Comparison of ENCODE assay signal across 9 cellular contexts in the genomic region with DNA sequence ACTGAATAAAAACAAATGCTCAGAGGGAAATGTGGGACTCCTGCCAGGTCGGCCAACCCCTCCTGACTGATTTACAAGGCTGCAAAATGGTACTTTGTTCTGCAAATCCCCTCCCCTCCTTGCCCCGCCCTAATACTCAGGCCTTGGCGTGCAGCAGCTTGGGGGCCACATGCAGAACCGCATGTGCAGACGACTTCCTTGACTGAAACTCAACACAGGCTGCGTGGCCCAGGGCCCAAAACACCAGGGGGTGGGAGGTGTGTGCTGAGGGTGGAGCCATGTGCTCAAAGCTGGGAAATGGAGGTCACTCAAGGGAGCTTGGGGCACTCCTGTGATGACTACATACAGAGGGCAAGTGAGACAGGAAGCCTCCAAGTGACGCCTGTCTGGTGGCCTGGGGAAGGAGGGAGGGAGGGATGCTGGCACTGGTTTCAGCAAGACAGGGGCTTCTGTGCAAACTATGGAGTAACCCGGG.
DNase-seq lines count a peak whose midpoint lies in the region; ATAC-seq, FAIRE-seq and TF ChIP-seq lines count a peak whose summit lies in the region.
"Had no signal": no experiment of that assay in that cellular context is flagged by ENCODE, and none has a peak within 500 bp of the region (broad histone marks: within the 10 kb centered on the region; RNA-seq: fewer than 3 reads in every experiment).

No MANE protein-coding gene starts in this region.

- in situ Hi-C loops in GM12878 (cut with MboI), result no loop called here

- H3K36me3 ChIP-seq in GM12878 (ENCODE audit: control insufficient read depth in 2 of 2, insufficient read depth in 2 of 2, low read length in 1 of 2), result no peaks in the 10 kb centered on the region; a peak in 1 of 4 replicates
- H3K36me3 ChIP-seq: neutrophil had no signal

- no peak overlapping the region for H3K4me3 ChIP-seq in GM12878

- CTCF ChIA-PET in CD4-positive, alpha-beta T cell (lab: Charles Lee), result interaction anchor here (0.6 to 1.0 kb wide), 2 partner anchors 72 to 202 kb away, joined by 3 to 4 read pairs; no protein-coding TSS in a partner anchor
- CTCF ChIA-PET in GM12878 (lab: Yijun Ruan, JAX), result no interaction called here

- peak; percentile 32 to 75 (median 58) for DNase-seq in CD4-positive, alpha-beta T cell
- no peak for DNase-seq in GM12878 (ENCODE audit: low read depth, low spot score)
- peak; percentile 67 for DNase-seq in kidney tubule cell (ENCODE audit: low spot score)
- peak; percentile 52 to 67 for DNase-seq in stimulated activated CD4-positive, alpha-beta T cell treated with anti-CD3 and anti-CD28 coated beads, Interleukin-2, amount 100 ng/mL, for 24 hours

- peak; percentile 43; the same call in 1 of the 2 replicates for TF ChIP-seq POLR2A in GM12878 (IDR thresholded peaks at IDR 0.05; ENCODE audit: low read depth, low read length)

- H3K27me3 ChIP-seq in CD4-positive, alpha-beta T cell (ENCODE audit: control insufficient read depth, insufficient read depth, low read length), result no peaks in the 10 kb centered on the region
- H3K27me3 ChIP-seq in GM12878 (replicated peaks in 1 of 2; ENCODE audit: control insufficient read depth in 2 of 2, insufficient read depth in 2 of 2, low read length in 1 of 2), result no peaks in the 10 kb centered on the region
- H3K27me3 ChIP-seq: neutrophil had no signal

- BruUV-seq in GM12878 (replicated peaks; lab: Mats Ljungman, UMichigan), result no TSS peak

- WGBS in GM12878 (ENCODE audit: insufficient coverage, insufficient replicate concordance, low lambda C conversion rate, missing lambda C conversion rate), result 56% methylated on average over 8 of the region's 8 CpGs

- intact Hi-C loops in CD4-positive, alpha-beta T cell (cut with DNase I, micrococcal nuclease), result loop anchor here (5.0 to 10.0 kb wide), 3 partner anchors 70 to 200 kb away; a partner anchor contains a TSS
- intact Hi-C loops in GM12878 (cut with micrococcal nuclease; ENCODE audit: unreplicated experiment), result no loop called here

- no peaks in the 10 kb centered on the region for H3K27me3 Mint-ChIP-seq in CD4-positive, alpha-beta T cell
- H3K27me3 Mint-ChIP-seq in T-helper 1 cell treated with Interleukin-12 subunit alpha and Interleukin-12 subunit beta and Interleukin-4 antibody, amounts not matched to agents 30 μg/mL and 1 μg/mL, for 36 hours (ENCODE audit: low read depth), result no peaks in the 10 kb centered on the region

- peak overlapping the region; percentile 90 for H3K27ac Mint-ChIP-seq in CD4-positive, alpha-beta T cell
- H3K27ac Mint-ChIP-seq in T-helper 1 cell treated with Interleukin-12 subunit alpha and Interleukin-12 subunit beta and Interleukin-4 antibody, amounts not matched to agents 30 μg/mL and 1 μg/mL, for 36 hours, result peak overlapping the region; percentile 95

- H3K4me1 Mint-ChIP-seq in CD4-positive, alpha-beta T cell (ENCODE audit: low read depth), result peaks cover 91% of the 10 kb centered on the region
- H3K4me1 Mint-ChIP-seq in T-helper 1 cell treated with Interleukin-12 subunit alpha and Interleukin-12 subunit beta and Interleukin-4 antibody, amounts not matched to agents 30 μg/mL and 1 μg/mL, for 36 hours (ENCODE audit: low read depth), result peaks cover 74% of the 10 kb centered on the region

- POLR2A ChIA-PET in CD4-positive, alpha-beta T cell (lab: Charles Lee), result interaction anchor here (0.9 to 2.1 kb wide), 7 partner anchors 17 to 120 kb away, joined by 3 to 11 read pairs (median 4); a partner anchor contains a TSS
- POLR2A ChIA-PET in GM12878 (lab: Charles Lee), result no interaction called here

- no peak overlapping the region for H3K9ac ChIP-seq in GM12878 (ENCODE audit: control insufficient read depth, insufficient read depth, low read length)

- no peaks in the 10 kb centered on the region; the same call in 1 of the 2 replicates for H4K20me1 ChIP-seq in GM12878 (ENCODE audit: control insufficient read depth, insufficient read depth)

- H3K9me3 ChIP-seq in CD4-positive, alpha-beta T cell (ENCODE audit: control insufficient read depth, low read length), result no peaks in the 10 kb centered on the region
- no peaks in the 10 kb centered on the region for H3K9me3 ChIP-seq in GM12878 (replicated peaks; ENCODE audit: control insufficient read depth, insufficient read depth, low read length)
- H3K9me3 ChIP-seq: neutrophil had no signal

- no peak for TF ChIP-seq CTCF in CD4-positive, alpha-beta T cell (IDR thresholded peaks at IDR 0.05)
- TF ChIP-seq CTCF in GM12878 (IDR thresholded peaks at IDR 0.05 in 2 of 3, conservative IDR thresholded peaks at IDR 0.05 in 1 of 3; ENCODE audit: control insufficient read depth in 2 of 3, extremely low read depth in 1 of 3, insufficient read depth in 1 of 3, low read depth in 3 of 3, low read length in 3 of 3), result no peak

- H3K4me1 ChIP-seq in GM12878 (ENCODE audit: control insufficient read depth, insufficient read depth, low read length), result peaks cover 13% of the 10 kb centered on the region

- ATAC-seq in CD4-positive, alpha-beta T cell (ENCODE audit: poor library complexity), result peak; percentile 76
- ATAC-seq in HG02981 (IDR thresholded peaks at IDR 0.05; ENCODE audit: unreplicated experiment) (peak; percentile 67), GM12878 (peak; percentile 63), HG02571 (IDR thresholded peaks at IDR 0.05; ENCODE audit: unreplicated experiment) (no peak), HG02840 (IDR thresholded peaks at IDR 0.05; ENCODE audit: low FRiP score, unreplicated experiment) (no peak)

- H3K36me3 Mint-ChIP-seq in CD4-positive, alpha-beta T cell (ENCODE audit: low read depth), result no peaks in the 10 kb centered on the region
- H3K36me3 Mint-ChIP-seq in T-helper 1 cell treated with Interleukin-12 subunit alpha and Interleukin-12 subunit beta and Interleukin-4 antibody, amounts not matched to agents 30 μg/mL and 1 μg/mL, for 36 hours (ENCODE audit: low read depth), result peaks cover 7% of the 10 kb centered on the region

- H3K9me3 Mint-ChIP-seq in CD4-positive, alpha-beta T cell, result no peaks in the 10 kb centered on the region
- H3K9me3 Mint-ChIP-seq in T-helper 1 cell treated with Interleukin-12 subunit alpha and Interleukin-12 subunit beta and Interleukin-4 antibody, amounts not matched to agents 30 μg/mL and 1 μg/mL, for 36 hours, result no peaks in the 10 kb centered on the region

- peaks cover 2% of the 10 kb centered on the region; the same call in 1 of the 2 replicates for H3K79me2 ChIP-seq in GM12878 (ENCODE audit: control insufficient read depth, insufficient read depth, low read length)

- RAD21 ChIA-PET in GM12878 (lab: Charles Lee; ENCODE audit: unreplicated experiment), result no interaction called here

- peak overlapping the region; percentile 83 for H3K4me3 Mint-ChIP-seq in CD4-positive, alpha-beta T cell
- peak overlapping the region; percentile 75 for H3K4me3 Mint-ChIP-seq in T-helper 1 cell treated with Interleukin-12 subunit alpha and Interleukin-12 subunit beta and Interleukin-4 antibody, amounts not matched to agents 30 μg/mL and 1 μg/mL, for 36 hours

- SMC1A ChIA-PET in GM12878 (lab: Charles Lee; ENCODE audit: uncharacterized antibody, unreplicated experiment), result interaction anchor here (1.0 kb wide), 1 partner anchor 18 kb away, joined by 4 read pairs; no protein-coding TSS in a partner anchor

- no peak for TF ChIP-seq RAD21 in GM12878 (IDR thresholded peaks at IDR 0.05; ENCODE audit: insufficient read depth, low read depth, low read length)

- peak overlapping the region; percentile 62 for H3K27ac ChIP-seq in CD4-positive, alpha-beta T cell (ENCODE audit: low read depth, low read length)
- no peak overlapping the region for H3K27ac ChIP-seq in GM12878 (ENCODE audit: control insufficient read depth, insufficient read depth)
- H3K27ac ChIP-seq: neutrophil had no signal

- FAIRE-seq in GM12878 (lab: Jason Lieb, UNC), result peak; percentile 57

- TF ChIP-seq EP300 in GM12878 (IDR thresholded peaks at IDR 0.05; ENCODE audit: borderline replicate concordance in 1 of 2, control insufficient read depth in 1 of 2, low read depth in 2 of 2, low read length in 2 of 2), result no peak

- no peak overlapping the region for H2AFZ ChIP-seq in GM12878 (ENCODE audit: control insufficient read depth, low read depth, low read length)

- H3K4me2 ChIP-seq in GM12878 (ENCODE audit: control insufficient read depth, insufficient read depth), result no peak overlapping the region

TF ChIP-seq in GM12878, 131 proteins besides CTCF, POLR2A, EP300 and RAD21 (continues in another document):
- TF ChIP-seq DPF2 (IDR thresholded peaks at IDR 0.05) (no peak), SMAD1 (IDR thresholded peaks at IDR 0.05; ENCODE audit: low read depth, partially characterized antibody) (no peak), POLR2AphosphoS5 (IDR thresholded peaks at IDR 0.05; ENCODE audit: low read length) (no peak), ZNF207 (IDR thresholded peaks at IDR 0.05; ENCODE audit: borderline replicate concordance) (no peak), ASH2L (IDR thresholded peaks at IDR 0.05; ENCODE audit: borderline replicate concordance, low read depth) (no peak), CREB1 (IDR thresholded peaks at IDR 0.05; ENCODE audit: low read depth) (peak; percentile 41; the same call in 1 of the 2 replicates), CHD2 (IDR thresholded peaks at IDR 0.05; ENCODE audit: borderline replicate concordance, low read depth, low read length) (no peak), ZBED1 (IDR thresholded peaks at IDR 0.05; ENCODE audit: borderline replicate concordance) (no peak)
- TF ChIP-seq, protein P1, sequence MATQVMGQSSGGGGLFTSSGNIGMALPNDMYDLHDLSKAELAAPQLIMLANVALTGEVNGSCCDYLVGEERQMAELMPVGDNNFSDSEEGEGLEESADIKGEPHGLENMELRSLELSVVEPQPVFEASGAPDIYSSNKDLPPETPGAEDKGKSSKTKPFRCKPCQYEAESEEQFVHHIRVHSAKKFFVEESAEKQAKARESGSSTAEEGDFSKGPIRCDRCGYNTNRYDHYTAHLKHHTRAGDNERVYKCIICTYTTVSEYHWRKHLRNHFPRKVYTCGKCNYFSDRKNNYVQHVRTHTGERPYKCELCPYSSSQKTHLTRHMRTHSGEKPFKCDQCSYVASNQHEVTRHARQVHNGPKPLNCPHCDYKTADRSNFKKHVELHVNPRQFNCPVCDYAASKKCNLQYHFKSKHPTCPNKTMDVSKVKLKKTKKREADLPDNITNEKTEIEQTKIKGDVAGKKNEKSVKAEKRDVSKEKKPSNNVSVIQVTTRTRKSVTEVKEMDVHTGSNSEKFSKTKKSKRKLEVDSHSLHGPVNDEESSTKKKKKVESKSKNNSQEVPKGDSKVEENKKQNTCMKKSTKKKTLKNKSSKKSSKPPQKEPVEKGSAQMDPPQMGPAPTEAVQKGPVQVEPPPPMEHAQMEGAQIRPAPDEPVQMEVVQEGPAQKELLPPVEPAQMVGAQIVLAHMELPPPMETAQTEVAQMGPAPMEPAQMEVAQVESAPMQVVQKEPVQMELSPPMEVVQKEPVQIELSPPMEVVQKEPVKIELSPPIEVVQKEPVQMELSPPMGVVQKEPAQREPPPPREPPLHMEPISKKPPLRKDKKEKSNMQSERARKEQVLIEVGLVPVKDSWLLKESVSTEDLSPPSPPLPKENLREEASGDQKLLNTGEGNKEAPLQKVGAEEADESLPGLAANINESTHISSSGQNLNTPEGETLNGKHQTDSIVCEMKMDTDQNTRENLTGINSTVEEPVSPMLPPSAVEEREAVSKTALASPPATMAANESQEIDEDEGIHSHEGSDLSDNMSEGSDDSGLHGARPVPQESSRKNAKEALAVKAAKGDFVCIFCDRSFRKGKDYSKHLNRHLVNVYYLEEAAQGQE (IDR thresholded peaks at IDR 0.05; ENCODE audit: low read depth, low read length), result no peak

Comparison
In these comparisons a context has a peak if more than half of its experiments do, and no peak if none do; other contexts are left out.
1. ATAC-seq: peak in CD4-positive, alpha-beta T cell (single experiment), HG02981 (single experiment) and GM12878 (single experiment); none in HG02571 (single experiment) and HG02840 (single experiment).